8 cellular contexts compared by ENCODE assay signal in genomic region chr1:146376708-146377496, GRCh38.
DNase-seq lines count a peak whose midpoint lies in the region; ATAC-seq and TF ChIP-seq lines count a peak whose summit lies in the region.
"Not testable (repeated sequence)": the region's sequence is repeated elsewhere in the genome, so short reads cannot be mapped to it uniquely, and the experiment has no call there.

No MANE protein-coding gene starts in this region.

- H3K4ac ChIP-seq in trophoblast cell (ENCODE audit: low read depth, low read length): not testable (repeated sequence)

- H4K91ac ChIP-seq in trophoblast cell (ENCODE audit: low read depth, low read length): peak overlapping the region; percentile 68

- peak overlapping the region; percentile 82 for H3K4me3 Mint-ChIP-seq in activated naive CD8-positive, alpha-beta T cell treated with anti-CD3 and anti-CD28 coated beads, Interleukin-2, amount 10 ng/mL, durations not matched to agents 7 days and 5 days

- H3K23ac ChIP-seq in trophoblast cell (ENCODE audit: low read length): not testable (repeated sequence)

- peak; percentile 90 for TF ChIP-seq POLR2A in transverse colon (IDR thresholded peaks at IDR 0.05)

- H3K79me1 ChIP-seq in trophoblast cell (ENCODE audit: low read length): not testable (repeated sequence)

- H2BK120ac ChIP-seq in trophoblast cell (ENCODE audit: insufficient read depth, low read length, poor library complexity): not testable (repeated sequence)

- H3K4me2 ChIP-seq in trophoblast cell (ENCODE audit: low read length): peak overlapping the region; percentile 63

- H3K36me3 Mint-ChIP-seq in activated naive CD8-positive, alpha-beta T cell treated with anti-CD3 and anti-CD28 coated beads, Interleukin-2, amount 10 ng/mL, durations not matched to agents 7 days and 5 days: not testable (repeated sequence)

- TF ChIP-seq EP300 in transverse colon (IDR thresholded peaks at IDR 0.05; ENCODE audit: low read depth): not testable (repeated sequence)

- POLR2A ChIA-PET in activated naive CD8-positive, alpha-beta T cell treated with anti-CD3 and anti-CD28 coated beads, Interleukin-2, amount 10 ng/mL, durations not matched to agents 7 days and 5 days (lab: Charles Lee): interaction anchor here (0.6 to 3.9 kb wide), 5 partner anchors 10 to 912 kb away, joined by 3 to 47 read pairs (median 4); no protein-coding TSS in a partner anchor

- H3K36me3 ChIP-seq in trophoblast cell (ENCODE audit: control insufficient read depth in 1 of 2, insufficient read depth in 2 of 2, low read length in 2 of 2); transverse colon: not testable (repeated sequence)

- H2BK12ac ChIP-seq in trophoblast cell (ENCODE audit: low read length): not testable (repeated sequence)

- H3K27me3 ChIP-seq in trophoblast cell (ENCODE audit: insufficient read depth, low read length); transverse colon: not testable (repeated sequence)

- TF ChIP-seq CTCF in GM12864 (IDR thresholded peaks at IDR 0.05; ENCODE audit: low read depth, low read length, missing control alignments); transverse colon (IDR thresholded peaks at IDR 0.05): not testable (repeated sequence)

- peak overlapping the region; percentile 61 for H4K8ac ChIP-seq in trophoblast cell (ENCODE audit: low read depth, low read length)

- not testable (repeated sequence) for H2AFZ ChIP-seq in trophoblast cell (ENCODE audit: insufficient read depth, low read length, poor library complexity)

- peaks cover 21% of the 10 kb centered on the region for H3K4me1 Mint-ChIP-seq in activated naive CD8-positive, alpha-beta T cell treated with anti-CD3 and anti-CD28 coated beads, Interleukin-2, amount 10 ng/mL, durations not matched to agents 7 days and 5 days

- not testable (repeated sequence) for H3K27me3 Mint-ChIP-seq in activated naive CD8-positive, alpha-beta T cell treated with anti-CD3 and anti-CD28 coated beads, Interleukin-2, amount 10 ng/mL, durations not matched to agents 7 days and 5 days

- DNase-seq in GM12864 (ENCODE audit: low read depth): peak; percentile 94
- peak; percentile 96 for DNase-seq in NCI-H1105 treated with DMSO at 0.1 percent for 48 hours (lab: John Stamatoyannopoulos, UW)
- peak; percentile 99 for DNase-seq in SKM-1 treated with dmso at 0.1 percent for 144 hours (lab: John Stamatoyannopoulos, UW; ENCODE audit: unreplicated experiment)
- DNase-seq in activated naive CD8-positive, alpha-beta T cell treated with anti-CD3 and anti-CD28 coated beads, Interleukin-2, amount 10 ng/mL, durations not matched to agents 7 days and 5 days: peak; percentile 73
- peak; percentile 76 for DNase-seq in Right ventricle myocardium superior
- DNase-seq in trophoblast cell: peak; percentile 94 to 98
- DNase-seq in transverse colon: peak; percentile 79

- not testable (repeated sequence) for H3K79me2 ChIP-seq in trophoblast cell (ENCODE audit: control insufficient read depth, insufficient read depth, low read length, poor library complexity)

- ATAC-seq in HG02678 (IDR thresholded peaks at IDR 0.05; ENCODE audit: unreplicated experiment): peak; percentile 94
- ATAC-seq in activated naive CD8-positive, alpha-beta T cell treated with anti-CD3 and anti-CD28 coated beads, Interleukin-2, amount 10 ng/mL, durations not matched to agents 7 days and 5 days (ENCODE audit: low read depth): peak; percentile 94
- peak; percentile 90 for ATAC-seq in Right ventricle myocardium superior (ENCODE audit: poor library complexity)

- H3K27ac Mint-ChIP-seq in activated naive CD8-positive, alpha-beta T cell treated with anti-CD3 and anti-CD28 coated beads, Interleukin-2, amount 10 ng/mL, durations not matched to agents 7 days and 5 days: peak overlapping the region; percentile 97

- intact Hi-C loops in Right ventricle myocardium superior (cut with DNase I); transverse colon (cut with DNase I; ENCODE audit: low total_unique reads): not testable (repeated sequence)

- not testable (repeated sequence) for H2BK5ac ChIP-seq in trophoblast cell (ENCODE audit: low read depth, low read length, poor library complexity)

- not testable (repeated sequence) for H3K9me3 Mint-ChIP-seq in activated naive CD8-positive, alpha-beta T cell treated with anti-CD3 and anti-CD28 coated beads, Interleukin-2, amount 10 ng/mL, durations not matched to agents 7 days and 5 days

- H4K12ac ChIP-seq in trophoblast cell (ENCODE audit: low read depth, low read length): peak overlapping the region; percentile 62

- H3K9ac ChIP-seq in trophoblast cell (ENCODE audit: low read length): not testable (repeated sequence)

- not testable (repeated sequence) for H3K4me3 ChIP-seq in GM12864 (ENCODE audit: low read depth, low read length); trophoblast cell (ENCODE audit: low read depth, low read length)
- H3K4me3 ChIP-seq in transverse colon: peak overlapping the region in 3 of 4 donors; percentile 3 to 46 (median 28)

- H3K4me1 ChIP-seq in trophoblast cell (ENCODE audit: control insufficient read depth in 1 of 2, insufficient read depth in 2 of 2, low read length in 2 of 2); transverse colon: not testable (repeated sequence)

- H2AK5ac ChIP-seq in trophoblast cell (ENCODE audit: low read length): not testable (repeated sequence)

- no CpG with 5 or more reads among the region's 42 CpGs for whole genome bisulfite sequencing in trophoblast cell (ENCODE audit: extremely low coverage, insufficient coverage, insufficient read length)
- WGBS in transverse colon (ENCODE audit: low coverage in 1 of 2), 2 donors: 1% methylated on average over 30 of the region's 42 CpGs; no CpG with 5 or more reads in 1 of the 2 donors

- in situ Hi-C loops in transverse colon (cut with MboI; ENCODE audit: low pct_ligation_motif_present in 1 of 4, low pct_unique_long_range_greater_than_20kb in 1 of 4, low sequenced_read_pairs in 3 of 4): not testable (repeated sequence)

- not testable (repeated sequence) for H3K14ac ChIP-seq in trophoblast cell (ENCODE audit: low read length)

- not testable (repeated sequence) for H3K18ac ChIP-seq in trophoblast cell (ENCODE audit: low read length)

- H3K27ac ChIP-seq in trophoblast cell (ENCODE audit: low read depth, low read length): peak overlapping the region; percentile 74
- H3K27ac ChIP-seq in transverse colon: peak overlapping the region; percentile 92 to 97 (median 95)

- H3K9me3 ChIP-seq in trophoblast cell (ENCODE audit: insufficient read depth, low read depth, low read length); transverse colon: not testable (repeated sequence)
